ENCODE assay signal across 33 cellular contexts in genomic region chr22:24009227-24010017, GRCh38. TPM values are rescaled to one million over a fixed set of nuclear protein-coding genes. Genes with fewer than 3 reads are reported as not detected.
A peak's percentile ranks its signal among the peaks of the same experiment; 100 is the strongest.
DNase-seq lines count a peak whose midpoint lies in the region; ATAC-seq, FAIRE-seq and TF ChIP-seq lines count a peak whose summit lies in the region.
"Had no signal": no experiment of that assay in that cellular context is flagged by ENCODE, and none has a peak within 500 bp of the region (broad histone marks: within the 10 kb centered on the region; RNA-seq: fewer than 3 reads in every experiment).

No MANE protein-coding gene starts in this region.

- H3K18ac ChIP-seq in H1 (ENCODE audit: extremely low read depth, low read length): no peak overlapping the region

- H3K79me2 ChIP-seq in GM23338 (replicated peaks; ENCODE audit: insufficient read depth) (peaks cover 31% of the 10 kb centered on the region), H1 (ENCODE audit: control insufficient read depth in 1 of 2, insufficient read depth in 2 of 2, low read length in 2 of 2) (peaks cover 0 to 25% of the 10 kb centered on the region in 2 experiments; a peak in 2 of 4 replicates), neural progenitor cell (ENCODE audit: low read depth) (peaks cover 30% of the 10 kb centered on the region)

- H3K23me2 ChIP-seq in H1 (ENCODE audit: low read depth, low read length): peaks cover 6% of the 10 kb centered on the region; the same call in 1 of the 2 replicates

- TF ChIP-seq EP300 in H1 (IDR thresholded peaks at IDR 0.05; ENCODE audit: borderline replicate concordance in 1 of 2, low read depth in 2 of 2, low read length in 2 of 2): no peak

- no peak for ATAC-seq in CD8-positive, alpha-beta T cell
- ATAC-seq in GM23338: no peak
- ATAC-seq in HG03159 (IDR thresholded peaks at IDR 0.05; ENCODE audit: unreplicated experiment): no peak
- no peak for ATAC-seq in GM19035 (IDR thresholded peaks at IDR 0.05; ENCODE audit: unreplicated experiment)
- ATAC-seq in GM19467 (IDR thresholded peaks at IDR 0.05; ENCODE audit: unreplicated experiment): no peak
- ATAC-seq: SK-N-SH treated with all-trans-retinoic acid at 6 μM for 48 hours; stimulated activated memory B cell treated with anti-CD40 and anti-IgM and Interleukin-4, amounts not matched to agents 10 μg/mL and 1 μg/mL and 100 μg/mL, for 72 hours had no signal

- H4K20me1 ChIP-seq in GM23338 (replicated peaks; ENCODE audit: insufficient read depth): no peaks in the 10 kb centered on the region
- H4K20me1 ChIP-seq in H1 (replicated peaks in 1 of 2; ENCODE audit: control insufficient read depth in 1 of 2, insufficient read depth in 2 of 2, low read length in 2 of 2): no peaks in the 10 kb centered on the region
- peaks cover 5% of the 10 kb centered on the region for H4K20me1 ChIP-seq in neural progenitor cell (ENCODE audit: low read depth)

- TF ChIP-seq RAD21 in H1 (IDR thresholded peaks at IDR 0.05 in 1 of 2, conservative IDR thresholded peaks at IDR 0.05 in 1 of 2; ENCODE audit: low read depth in 2 of 2, low read length in 2 of 2): no peak

- H3K27ac ChIP-seq in CD8-positive, alpha-beta T cell (ENCODE audit: low read depth, low read length): no peak overlapping the region
- H3K27ac ChIP-seq in GM23338 (ENCODE audit: low read depth) (no peak overlapping the region), H1 (ENCODE audit: low read depth, low read length) (no peak overlapping the region), neural progenitor cell (no peak overlapping the region)
- H3K27ac ChIP-seq: cardiac muscle cell, esophagus squamous epithelium, HL-60, neutrophil, sigmoid colon, WERI-Rb-1 had no signal

- no peak overlapping the region for H2BK12ac ChIP-seq in H1 (ENCODE audit: low read depth, low read length)

- no peak overlapping the region for H2BK20ac ChIP-seq in H1 (ENCODE audit: low read length)

- peaks cover 10% of the 10 kb centered on the region for H3K4me1 ChIP-seq in CD8-positive, alpha-beta T cell (ENCODE audit: insufficient read depth, low read length)
- H3K4me1 ChIP-seq in GM23338 (ENCODE audit: insufficient read depth) (peaks cover 5% of the 10 kb centered on the region; the same call in 1 of the 2 replicates), H1 (replicated peaks in 1 of 4; ENCODE audit: control insufficient read depth in 3 of 4, insufficient read depth in 4 of 4, low read length in 3 of 4) (peaks cover 0 to 3% (median 2%) of the 10 kb centered on the region in 4 experiments; a peak in 4 of 7 replicates), neural progenitor cell (peaks cover 13% of the 10 kb centered on the region)

- peak overlapping the region; percentile 70 for H2AFZ ChIP-seq in GM23338
- peak overlapping the region; percentile 82 for H2AFZ ChIP-seq in H1 (ENCODE audit: low read length)
- peak overlapping the region; percentile 63 for H2AFZ ChIP-seq in neural progenitor cell (replicated peaks)

- H3K9me2 ChIP-seq in GM23338 (ENCODE audit: insufficient read depth): no peaks in the 10 kb centered on the region

- no peak for TF ChIP-seq POLR2A in H1 (IDR thresholded peaks at IDR 0.05; ENCODE audit: control extremely low read depth in 1 of 2, low read depth in 2 of 2, low read length in 2 of 2)

- peak overlapping the region; percentile 57 for H3K27ac Mint-ChIP-seq in CD8-positive, alpha-beta T cell
- H3K27ac Mint-ChIP-seq in GM23338: no peak overlapping the region
- H3K27ac Mint-ChIP-seq in neural progenitor cell: peak overlapping the region; percentile 80

- no peak overlapping the region for H3K4me3 Mint-ChIP-seq in CD8-positive, alpha-beta T cell
- H3K4me3 Mint-ChIP-seq in GM23338 (no peak overlapping the region), neural progenitor cell (peak overlapping the region; percentile 71)
- H3K4me3 Mint-ChIP-seq: stimulated activated memory B cell treated with anti-CD40 and anti-IgM and Interleukin-4, amounts not matched to agents 10 μg/mL and 1 μg/mL and 100 μg/mL, for 72 hours had no signal

- H2BK120ac ChIP-seq in H1 (replicated peaks; ENCODE audit: low read depth, low read length): no peak overlapping the region

- 0 out of 2 replicates have a peak, but pooled peaks cover 3% of the 10 kb centered on the region for H3F3A ChIP-seq in GM23338 (replicated peaks; ENCODE audit: low read depth)
- H3F3A ChIP-seq in neural progenitor cell (ENCODE audit: low read depth): peaks cover 22% of the 10 kb centered on the region

- no peak for FAIRE-seq in H1 (lab: Jason Lieb, UNC)
- FAIRE-seq: endometrium, frontal cortex had no signal

- peaks cover 4% of the 10 kb centered on the region for H3K79me1 ChIP-seq in H1 (ENCODE audit: low read depth, low read length)

- no peaks in the 10 kb centered on the region for H3K27me3 ChIP-seq in CD8-positive, alpha-beta T cell (ENCODE audit: insufficient read depth, low read length)
- H3K27me3 ChIP-seq in GM23338 (ENCODE audit: insufficient read depth) (no peaks in the 10 kb centered on the region), H1 (replicated peaks in 1 of 4; ENCODE audit: control insufficient read depth in 3 of 4, extremely low read depth in 1 of 4, insufficient read depth in 3 of 4, low read length in 3 of 4) (no peaks in the 10 kb centered on the region; a peak in 2 of 7 replicates), neural progenitor cell (no peaks in the 10 kb centered on the region)
- H3K27me3 ChIP-seq: cardiac muscle cell, esophagus squamous epithelium, neutrophil, sigmoid colon had no signal

- no peaks in the 10 kb centered on the region for H3K27me3 Mint-ChIP-seq in CD8-positive, alpha-beta T cell (ENCODE audit: low read depth)
- peaks cover 13% of the 10 kb centered on the region for H3K27me3 Mint-ChIP-seq in GM23338 (ENCODE audit: insufficient read depth, low read depth, poor library complexity)
- H3K27me3 Mint-ChIP-seq in neural progenitor cell (ENCODE audit: insufficient read depth, low read depth): no peaks in the 10 kb centered on the region
- H3K27me3 Mint-ChIP-seq: stimulated activated memory B cell treated with anti-CD40 and anti-IgM and Interleukin-4, amounts not matched to agents 10 μg/mL and 1 μg/mL and 100 μg/mL, for 72 hours had no signal

- no peak overlapping the region for H2BK5ac ChIP-seq in H1 (ENCODE audit: low read depth, low read length)

- 85% methylated on average over 7 of the region's 7 CpGs; no CpG with 5 or more reads in 1 of the 2 experiments for WGBS in H1 (ENCODE audit: extremely low coverage in 1 of 2, insufficient coverage in 1 of 2, insufficient read length in 1 of 2, insufficient replicate concordance in 2 of 2, low coverage in 1 of 2, low lambda C conversion rate in 2 of 2, missing lambda C conversion rate in 1 of 2), 2 experiments

- no peak overlapping the region for H3K4ac ChIP-seq in H1 (replicated peaks; ENCODE audit: insufficient read length, low read depth, low read length)

- intact Hi-C loops in CD8-positive, alpha-beta T cell (cut with DNase I, micrococcal nuclease): loop anchor here (2.0 to 5.0 kb wide), 3 partner anchors 29 to 147 kb away; partner anchors contain the start of gene MIF (in 1 of the 2)

- H4K91ac ChIP-seq in H1 (replicated peaks; ENCODE audit: insufficient read length, low read length): no peak overlapping the region

- H3K9me3 Mint-ChIP-seq in CD8-positive, alpha-beta T cell: no peaks in the 10 kb centered on the region
- H3K9me3 Mint-ChIP-seq in GM23338 (peaks cover 11% of the 10 kb centered on the region), neural progenitor cell (no peaks in the 10 kb centered on the region)
- H3K9me3 Mint-ChIP-seq: stimulated activated memory B cell treated with anti-CD40 and anti-IgM and Interleukin-4, amounts not matched to agents 10 μg/mL and 1 μg/mL and 100 μg/mL, for 72 hours had no signal

- H2AK5ac ChIP-seq in H1 (ENCODE audit: low read depth, low read length): no peak overlapping the region

- TF ChIP-seq CTCF in CD8-positive, alpha-beta T cell (IDR thresholded peaks at IDR 0.05): no peak
- TF ChIP-seq CTCF in GM23338 (conservative IDR thresholded peaks at IDR 0.05; ENCODE audit: low read depth in 2 of 2) (no peak), H1 (IDR thresholded peaks at IDR 0.05; ENCODE audit: control extremely low read depth in 1 of 3, insufficient read depth in 1 of 3, low read depth in 1 of 3, low read length in 3 of 3) (no peak), neural progenitor cell (IDR thresholded peaks at IDR 0.05) (no peak)

- H3K23ac ChIP-seq in H1 (ENCODE audit: insufficient read length): no peak overlapping the region

- H3K4me1 Mint-ChIP-seq in CD8-positive, alpha-beta T cell (ENCODE audit: low read depth): peaks cover 30% of the 10 kb centered on the region
- peaks cover 4% of the 10 kb centered on the region for H3K4me1 Mint-ChIP-seq in GM23338
- H3K4me1 Mint-ChIP-seq in neural progenitor cell: peaks cover 13% of the 10 kb centered on the region

- H3K36me3 ChIP-seq in CD8-positive, alpha-beta T cell (ENCODE audit: insufficient read depth, low read length): no peaks in the 10 kb centered on the region
- no peaks in the 10 kb centered on the region for H3K36me3 ChIP-seq in GM23338 (ENCODE audit: insufficient read depth)
- no peaks in the 10 kb centered on the region for H3K36me3 ChIP-seq in H1 (ENCODE audit: control insufficient read depth in 2 of 4, insufficient read depth in 4 of 4, low read length in 3 of 4)
- no peaks in the 10 kb centered on the region for H3K36me3 ChIP-seq in neural progenitor cell
- H3K36me3 ChIP-seq: cardiac muscle cell, esophagus squamous epithelium, neutrophil, sigmoid colon had no signal

- CTCF ChIA-PET in CD8-positive, alpha-beta T cell (lab: Charles Lee): interaction anchor here (1.4 to 2.3 kb wide), 2 partner anchors 28 to 115 kb away, joined by 4 to 9 read pairs; partner anchors contain the start of gene MIF
- CTCF ChIA-PET in H1 (lab: Charles Lee; ENCODE audit: partially characterized antibody): interaction anchor here (0.6 to 1.4 kb wide), 2 partner anchors 169 to 187 kb away, joined by 4 to 5 read pairs; no protein-coding TSS in a partner anchor

- DNase-seq in CD8-positive, alpha-beta T cell: no peak
- no peak for DNase-seq in GM23338 (ENCODE audit: low spot score)
- no peak for DNase-seq in H1 (ENCODE audit: low read depth in 1 of 2, low spot score in 2 of 2)
- DNase-seq in neural progenitor cell (ENCODE audit: low spot score): no peak
- DNase-seq: activated CD8-positive, alpha-beta memory T cell treated with anti-CD3 and anti-CD28 coated beads, Interleukin-2, amount 50 U/mL, for 4 hours; activated naive CD4-positive, alpha-beta T cell treated with anti-CD3 and anti-CD28 coated beads, Interleukin-2, amount 50 U/mL, for 16 hours; aorta; C1 segment of cervical spinal cord; cortex of kidney; esophagus squamous epithelium; islet precursor cell; MV-4-11; NCI-H510A; sigmoid colon; stimulated activated CD4-positive, alpha-beta T cell treated with anti-CD3 and anti-CD28 coated beads, Interleukin-4, amount 100 ng/mL, for 4 hours; WERI-Rb-1 had no signal

- H3K36me3 Mint-ChIP-seq in CD8-positive, alpha-beta T cell: peaks cover 3% of the 10 kb centered on the region
- H3K36me3 Mint-ChIP-seq in GM23338 (ENCODE audit: low read depth) (peaks cover 6% of the 10 kb centered on the region; the same call in 1 of the 3 replicates), neural progenitor cell (peaks cover under 1% of the 10 kb centered on the region)
- H3K36me3 Mint-ChIP-seq: stimulated activated memory B cell treated with anti-CD40 and anti-IgM and Interleukin-4, amounts not matched to agents 10 μg/mL and 1 μg/mL and 100 μg/mL, for 72 hours had no signal

- H3K9me3 ChIP-seq in CD8-positive, alpha-beta T cell (ENCODE audit: low read length): no peaks in the 10 kb centered on the region
- H3K9me3 ChIP-seq in H1 (ENCODE audit: insufficient read depth in 2 of 2, low read depth in 1 of 2, low read length in 1 of 2) (no peaks in the 10 kb centered on the region), neural progenitor cell (ENCODE audit: low read depth) (no peaks in the 10 kb centered on the region)
- H3K9me3 ChIP-seq: esophagus squamous epithelium, neutrophil, sigmoid colon had no signal

- H3K56ac ChIP-seq in H1 (replicated peaks; ENCODE audit: insufficient read length, low read depth, low read length): no peak overlapping the region

- H4K5ac ChIP-seq in H1 (ENCODE audit: insufficient read length, low read depth, low read length): no peak overlapping the region

- no peak overlapping the region for H4K8ac ChIP-seq in H1 (ENCODE audit: extremely low read depth, insufficient read depth, low read length)

- POLR2A ChIA-PET in CD8-positive, alpha-beta T cell (lab: Charles Lee): interaction anchor here (1.1 to 2.7 kb wide), 3 partner anchors 24 to 144 kb away, joined by 3 to 44 read pairs (median 5); no protein-coding TSS in a partner anchor
- POLR2A ChIA-PET in H1 (lab: Charles Lee; ENCODE audit: partially characterized antibody): interaction anchor here (1.6 kb wide), 1 partner anchor 31 kb away, joined by 3 read pairs; no protein-coding TSS in a partner anchor

- no peak overlapping the region for H3K4me2 ChIP-seq in GM23338
- H3K4me2 ChIP-seq in H1 (ENCODE audit: insufficient read depth in 1 of 2, low read depth in 2 of 2, low read length in 2 of 2): no peak overlapping the region
- no peak overlapping the region for H3K4me2 ChIP-seq in neural progenitor cell

- H3K9ac ChIP-seq in H1 (replicated peaks in 1 of 4; ENCODE audit: extremely low read depth in 1 of 4, low read depth in 3 of 4, low read length in 3 of 4) (no peak overlapping the region), neural progenitor cell (no peak overlapping the region)

- no peak overlapping the region for H3K4me3 ChIP-seq in CD8-positive, alpha-beta T cell (ENCODE audit: low read depth, low read length)
- H3K4me3 ChIP-seq in GM23338 (no peak overlapping the region), H1 (ENCODE audit: extremely low read depth in 1 of 4, insufficient read depth in 2 of 4, low read depth in 3 of 4, low read length in 4 of 4) (no peak overlapping the region), neural progenitor cell (no peak overlapping the region)
- H3K4me3 ChIP-seq: cardiac muscle cell, esophagus squamous epithelium, sigmoid colon had no signal

- H2BK15ac ChIP-seq in H1 (ENCODE audit: low read length): no peak overlapping the region; the same call in 1 of the 2 replicates

- H3K14ac ChIP-seq in H1 (ENCODE audit: insufficient read length): no peak overlapping the region

RNA-seq across cellular contexts. Expression of gene CABIN1, which starts 1.7 kb away (rescaled TPM):
- total RNA-seq in CD8-positive, alpha-beta T cell: 100 to 1,000 TPM; 104 to 118 TPM
- 61.2 and 65.3 TPM in 2 replicates for total RNA-seq in GM23338 (2014; rRNA removed; shearing (Covaris generic))
- 27.4 and 28.2 TPM in 2 replicates for polyA plus RNA-seq in GM23338 (2016; fragmentation: Nextera tagmentation; extraction: Ambion mirVana)
- total RNA-seq in H1 (2021; fragmentation: NEBNext Ultra II Directional; extraction: Animal tissue kit (Norgen Biotek cat#: 25700)): 62.6 and 62.9 TPM in 2 replicates
- polyA plus RNA-seq in H1 (2011; rRNA removed): 14.1 and 25.5 TPM in 2 replicates
- 12.4 TPM for polyA plus RNA-seq in H1 (2011; cell fraction: cytosol; rRNA removed)
- polyA plus RNA-seq in H1 (2011; cell fraction: nucleus; rRNA removed): 45.7 TPM
- 37.4 to 59.6 TPM (median 50.8 TPM) in 4 replicates for polyA plus RNA-seq in H1 (2012, experiment 1 of 2)
- polyA plus RNA-seq in H1 (2012, experiment 2 of 2): 32.1 TPM
- 21.0 TPM for polyA plus RNA-seq in H1 (2013, experiment 1 of 2)
- polyA plus RNA-seq in H1 (2013, experiment 2 of 2): 19.4 TPM
- 44.1 and 55.5 TPM in 2 replicates for polyA minus RNA-seq in H1 (2011; rRNA and poly(A)+ RNA removed)
- polyA minus RNA-seq in H1 (2011; cell fraction: cytosol; rRNA and poly(A)+ RNA removed): 42.2 TPM
- 63.0 TPM for polyA minus RNA-seq in H1 (2011; cell fraction: nucleus; rRNA and poly(A)+ RNA removed)
- 35.6 and 52.7 TPM in 2 replicates for total RNA-seq in neural progenitor cell (ENCODE audit: low replicate concordance)

RNA-seq across cellular contexts. Expression of gene GSTT4, which starts 4.2 kb away (rescaled TPM):
- total RNA-seq in CD8-positive, alpha-beta T cell: not detected
- not detected in 2 replicates for total RNA-seq in GM23338 (2014; rRNA removed; shearing (Covaris generic))
- polyA plus RNA-seq in GM23338 (2016; fragmentation: Nextera tagmentation; extraction: Ambion mirVana) (not detected in 2 replicates), H1 (2011; rRNA removed) (0.08 and 0.14 TPM in 2 replicates)
- not detected in 2 replicates for total RNA-seq in H1 (2021; fragmentation: NEBNext Ultra II Directional; extraction: Animal tissue kit (Norgen Biotek cat#: 25700))
- polyA plus RNA-seq in H1 (2011; cell fraction: cytosol; rRNA removed): not detected
- not detected for polyA plus RNA-seq in H1 (2011; cell fraction: nucleus; rRNA removed)
- polyA plus RNA-seq in H1 (2012, experiment 1 of 2): not detected in 4 replicates
- polyA plus RNA-seq in H1 (2012, experiment 2 of 2): not detected
- not detected for polyA plus RNA-seq in H1 (2013, experiment 1 of 2)
- polyA plus RNA-seq in H1 (2013, experiment 2 of 2): 0.09 TPM
- not detected in 2 replicates for polyA minus RNA-seq in H1 (2011; rRNA and poly(A)+ RNA removed)
- polyA minus RNA-seq in H1 (2011; cell fraction: cytosol; rRNA and poly(A)+ RNA removed): not detected
- polyA minus RNA-seq in H1 (2011; cell fraction: nucleus; rRNA and poly(A)+ RNA removed): not detected
- not detected in 2 replicates for total RNA-seq in neural progenitor cell (ENCODE audit: low replicate concordance)
- total RNA-seq: aorta; cardiac muscle cell; esophagus squamous epithelium; frontal cortex; H4; LHCN-M2; liver; mucosa of gallbladder; posterior vena cava; sigmoid colon; T-helper 2 cell treated with Interferon-gamma antibody and Interleukin-4, amounts not matched to agents 100 ng/mL and 5 ng/mL, for 36 hours; ureter had no signal
- polyA plus RNA-seq: aorta, cardiac muscle cell, liver, sigmoid colon had no signal

RNA-seq across cellular contexts. Expression of gene GSTT2, which starts 29.5 kb away (rescaled TPM):
- not detected for total RNA-seq in CD8-positive, alpha-beta T cell
- not detected in 2 replicates for total RNA-seq in GM23338 (2014; rRNA removed; shearing (Covaris generic))
- polyA plus RNA-seq in GM23338 (2016; fragmentation: Nextera tagmentation; extraction: Ambion mirVana) (0.44 and 1.3 TPM in 2 replicates), H1 (2011; rRNA removed) (1.2 and 1.5 TPM in 2 replicates)
- total RNA-seq in H1 (2021; fragmentation: NEBNext Ultra II Directional; extraction: Animal tissue kit (Norgen Biotek cat#: 25700)): 1.1 and 1.9 TPM in 2 replicates
- 0.59 TPM for polyA plus RNA-seq in H1 (2011; cell fraction: cytosol; rRNA removed)
- 2.0 TPM for polyA plus RNA-seq in H1 (2011; cell fraction: nucleus; rRNA removed)
- 0.57 to 2.7 TPM (median 1.5 TPM) in 4 replicates for polyA plus RNA-seq in H1 (2012, experiment 1 of 2)
- polyA plus RNA-seq in H1 (2012, experiment 2 of 2): 0.68 TPM
- polyA plus RNA-seq in H1 (2013, experiment 1 of 2): 0.67 TPM
- 0.92 TPM for polyA plus RNA-seq in H1 (2013, experiment 2 of 2)
- polyA minus RNA-seq in H1 (2011; rRNA and poly(A)+ RNA removed): not detected in 2 replicates
- 1.7 TPM for polyA minus RNA-seq in H1 (2011; cell fraction: cytosol; rRNA and poly(A)+ RNA removed)
- polyA minus RNA-seq in H1 (2011; cell fraction: nucleus; rRNA and poly(A)+ RNA removed): not detected
- total RNA-seq in neural progenitor cell (ENCODE audit: low replicate concordance): not detected in 2 replicates
- total RNA-seq: esophagus squamous epithelium, sigmoid colon had no signal
- polyA plus RNA-seq: aorta had no signal

RNA-seq across cellular contexts. Expression of gene DDT, which starts 35.2 kb away (rescaled TPM):
- 10 to 100 TPM; 70.9 to 77.5 TPM for total RNA-seq in CD8-positive, alpha-beta T cell
- total RNA-seq in GM23338 (2014; rRNA removed; shearing (Covaris generic)): 124 and 150 TPM in 2 replicates
- polyA plus RNA-seq in GM23338 (2016; fragmentation: Nextera tagmentation; extraction: Ambion mirVana): 216 and 232 TPM in 2 replicates
- 106 and 110 TPM in 2 replicates for total RNA-seq in H1 (2021; fragmentation: NEBNext Ultra II Directional; extraction: Animal tissue kit (Norgen Biotek cat#: 25700))
- polyA plus RNA-seq in H1 (2011; rRNA removed): 336 and 341 TPM in 2 replicates
- polyA plus RNA-seq in H1 (2011; cell fraction: cytosol; rRNA removed): 239 TPM
- polyA plus RNA-seq in H1 (2011; cell fraction: nucleus; rRNA removed): 299 TPM
- 77.4 to 157 TPM (median 151 TPM) in 4 replicates for polyA plus RNA-seq in H1 (2012, experiment 1 of 2)
- polyA plus RNA-seq in H1 (2012, experiment 2 of 2): 258 TPM
- 367 TPM for polyA plus RNA-seq in H1 (2013, experiment 1 of 2)
- 318 TPM for polyA plus RNA-seq in H1 (2013, experiment 2 of 2)
- polyA minus RNA-seq in H1 (2011; rRNA and poly(A)+ RNA removed): 16.2 and 20.8 TPM in 2 replicates
- 38.9 TPM for polyA minus RNA-seq in H1 (2011; cell fraction: cytosol; rRNA and poly(A)+ RNA removed)
- polyA minus RNA-seq in H1 (2011; cell fraction: nucleus; rRNA and poly(A)+ RNA removed): 38.0 TPM
- 34.5 and 85.3 TPM in 2 replicates for total RNA-seq in neural progenitor cell (ENCODE audit: low replicate concordance)

RNA-seq across cellular contexts. Expression of gene DDTL, which starts 42.7 kb away (rescaled TPM):
- not detected for total RNA-seq in CD8-positive, alpha-beta T cell
- total RNA-seq in GM23338 (2014; rRNA removed; shearing (Covaris generic)): 1.5 and 2.1 TPM in 2 replicates
- polyA plus RNA-seq in GM23338 (2016; fragmentation: Nextera tagmentation; extraction: Ambion mirVana) (3.3 and 3.7 TPM in 2 replicates), H1 (2011; rRNA removed) (2.2 and 3.1 TPM in 2 replicates)
- 1.7 and 2.1 TPM in 2 replicates for total RNA-seq in H1 (2021; fragmentation: NEBNext Ultra II Directional; extraction: Animal tissue kit (Norgen Biotek cat#: 25700))
- polyA plus RNA-seq in H1 (2011; cell fraction: cytosol; rRNA removed): 2.4 TPM
- polyA plus RNA-seq in H1 (2011; cell fraction: nucleus; rRNA removed): 3.8 TPM
- polyA plus RNA-seq in H1 (2012, experiment 1 of 2): 4.3 to 5.2 TPM (median 4.8 TPM) in 4 replicates
- 1.4 TPM for polyA plus RNA-seq in H1 (2012, experiment 2 of 2)
- polyA plus RNA-seq in H1 (2013, experiment 1 of 2): 2.6 TPM
- 2.1 TPM for polyA plus RNA-seq in H1 (2013, experiment 2 of 2)
- 4.0 TPM in 2 replicates for polyA minus RNA-seq in H1 (2011; rRNA and poly(A)+ RNA removed)
- 3.0 TPM for polyA minus RNA-seq in H1 (2011; cell fraction: cytosol; rRNA and poly(A)+ RNA removed)
- polyA minus RNA-seq in H1 (2011; cell fraction: nucleus; rRNA and poly(A)+ RNA removed): 11.4 TPM
- not detected in 2 replicates for total RNA-seq in neural progenitor cell (ENCODE audit: low replicate concordance)
